In genomic region chr7:121278120-121279021, GRCh38 we compare ENCODE assay signal across 9 cellular contexts. TPM values are rescaled to one million over a fixed set of nuclear protein-coding genes. Genes with fewer than 3 reads are reported as not detected.
DNase-seq lines count a peak whose midpoint lies in the region; ATAC-seq and TF ChIP-seq lines count a peak whose summit lies in the region.
"Had no signal": no experiment of that assay in that cellular context is flagged by ENCODE, and none has a peak within 500 bp of the region (broad histone marks: within the 10 kb centered on the region; RNA-seq: fewer than 3 reads in every experiment).

No MANE protein-coding gene starts in this region.

- H3K4me3 ChIP-seq in thyroid gland (replicated peaks in 1 of 3) = no peak overlapping the region
- H3K4me3 ChIP-seq in ascending aorta = no peak overlapping the region
- H3K4me3 ChIP-seq: thoracic aorta had no signal

- H3K9me3 ChIP-seq in thyroid gland (no peaks in the 10 kb centered on the region), ascending aorta (no peaks in the 10 kb centered on the region)
- H3K9me3 ChIP-seq: thoracic aorta had no signal

- no peak overlapping the region for H3K4me3 Mint-ChIP-seq in immature natural killer cell

- WGBS in thyroid gland, 2 donors = 70 to 75% methylated on average over 2 of the region's 2 CpGs

- H3K36me3 ChIP-seq in thyroid gland (no peaks in the 10 kb centered on the region), ascending aorta (peaks cover 0 to 24% of the 10 kb centered on the region in 2 donors)
- H3K36me3 ChIP-seq: thoracic aorta had no signal

- H3K4me1 Mint-ChIP-seq in immature natural killer cell = no peaks in the 10 kb centered on the region

- no peak overlapping the region for H3K27ac ChIP-seq in thyroid gland
- peak overlapping the region in 1 of 2 donors; percentile 47 for H3K27ac ChIP-seq in ascending aorta

- DNase-seq in NCI-H82 treated with DMSO at 0.1 percent for 48 hours (lab: John Stamatoyannopoulos, UW; ENCODE audit: unreplicated experiment) = peak; percentile 41
- peak; percentile 83 for DNase-seq in iris pigment epithelial cell (ENCODE audit: low read depth)
- DNase-seq in thyroid gland = no peak
- no peak for DNase-seq in ascending aorta (ENCODE audit: low spot score in 2 of 2)
- DNase-seq in DMS153 (lab: John Stamatoyannopoulos, UW) = no peak
- DNase-seq in immature natural killer cell = no peak

- H3K27me3 ChIP-seq in thyroid gland (no peaks in the 10 kb centered on the region), ascending aorta (no peaks in the 10 kb centered on the region)

- no peaks in the 10 kb centered on the region for H3K4me1 ChIP-seq in thyroid gland
- H3K4me1 ChIP-seq in ascending aorta = no peaks in the 10 kb centered on the region

- TF ChIP-seq POLR2A in thyroid gland (IDR thresholded peaks at IDR 0.05) = no peak

- peaks cover 0 to 7% (median 0%) of the 10 kb centered on the region in 3 donors for H3K27me3 Mint-ChIP-seq in immature natural killer cell (ENCODE audit: low read depth in 3 of 3)

- no peaks in the 10 kb centered on the region for H3K36me3 Mint-ChIP-seq in immature natural killer cell

- H3K9me3 Mint-ChIP-seq in immature natural killer cell = peaks cover 0 to 3% (median 0%) of the 10 kb centered on the region in 6 donors

- ATAC-seq in GM18858 (IDR thresholded peaks at IDR 0.05; ENCODE audit: unreplicated experiment) (peak; percentile 99), HG02571 (IDR thresholded peaks at IDR 0.05; ENCODE audit: unreplicated experiment) (peak; percentile 99)

- TF ChIP-seq CTCF in thyroid gland (IDR thresholded peaks at IDR 0.05) = no peak
- no peak for TF ChIP-seq CTCF in ascending aorta (IDR thresholded peaks at IDR 0.05)

- H3K27ac Mint-ChIP-seq in immature natural killer cell = no peak overlapping the region

- intact Hi-C loops in thyroid gland (cut with DNase I) = no loop called here
- intact Hi-C loops in ascending aorta (cut with DNase I) = no loop called here

RNA-seq across cellular contexts. Expression of gene WNT16, which starts 50.4 kb away (rescaled TPM):
- total RNA-seq in thyroid gland = not detected
- not detected for total RNA-seq in ascending aorta
- not detected for polyA plus RNA-seq in immature natural killer cell
- total RNA-seq: thoracic aorta had no signal

Comparison
In these comparisons a context has a peak if more than half of its experiments do, and no peak if none do; other contexts are left out.
1. DNase-seq: peak in NCI-H82 treated with DMSO at 0.1 percent for 48 hours (single experiment) and iris pigment epithelial cell (single experiment); none in thyroid gland (0 of 2), ascending aorta (0 of 2), DMS153 (single experiment) and immature natural killer cell (0 of 3).